In the genomic region with DNA sequence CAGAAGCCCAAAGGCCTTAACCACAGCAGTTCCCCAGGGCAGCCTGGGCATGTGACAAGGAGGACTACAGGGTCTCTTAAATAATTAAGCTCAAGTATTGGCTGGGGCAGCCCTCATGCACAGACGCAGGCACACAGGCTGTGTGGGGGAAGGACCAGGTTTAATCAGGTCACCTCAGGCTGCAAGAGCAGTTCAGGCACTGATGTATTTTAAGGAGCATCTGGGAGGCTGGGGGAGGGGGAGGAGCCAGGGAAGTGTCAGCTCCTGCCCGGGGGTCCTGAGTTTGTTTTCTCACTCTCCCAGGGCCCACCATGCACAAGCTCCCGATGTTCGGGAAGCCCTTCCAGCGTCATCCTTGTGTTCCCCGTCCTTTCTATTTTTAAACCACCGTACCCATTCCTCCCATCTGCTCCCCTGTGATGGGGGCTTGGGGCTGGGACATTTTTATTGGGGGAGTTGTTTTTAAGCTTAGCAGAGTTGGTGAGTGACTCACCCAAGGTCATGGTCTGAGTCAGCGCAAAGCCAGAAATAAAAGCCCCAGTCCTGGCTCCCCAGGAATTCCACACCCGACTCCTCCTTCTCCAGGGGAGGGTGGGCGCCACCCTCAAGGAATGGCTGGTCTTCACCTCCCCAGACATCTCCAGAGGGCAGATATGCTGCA, we compare ENCODE assay signal across 6 cellular contexts. TPM values are rescaled to one million over a fixed set of nuclear protein-coding genes. Genes with fewer than 3 reads are reported as not detected.
DNase-seq lines count a peak whose midpoint lies in the region; ATAC-seq and TF ChIP-seq lines count a peak whose summit lies in the region.
"Had no signal": no experiment of that assay in that cellular context is flagged by ENCODE, and none has a peak within 500 bp of the region (broad histone marks: within the 10 kb centered on the region; RNA-seq: fewer than 3 reads in every experiment).

No MANE protein-coding gene starts in this region.

- H3K27me3 ChIP-seq in vagina = no peaks in the 10 kb centered on the region

- ATAC-seq in GM18498 (IDR thresholded peaks at IDR 0.05; ENCODE audit: unreplicated experiment) (no peak), HG03139 (IDR thresholded peaks at IDR 0.05; ENCODE audit: unreplicated experiment) (no peak)

- peak overlapping the region; percentile 94 for H3K27ac ChIP-seq in vagina

- no peak for TF ChIP-seq CTCF in foreskin fibroblast (IDR thresholded peaks at IDR 0.05; ENCODE audit: low read depth, low read length)
- no peak for TF ChIP-seq CTCF in vagina (IDR thresholded peaks at IDR 0.05)

- DNase-seq in NCI-H82 treated with DMSO at 0.1 percent for 48 hours (lab: John Stamatoyannopoulos, UW; ENCODE audit: unreplicated experiment) = peak; percentile 43
- DNase-seq in foreskin fibroblast = peak; percentile 80 to 89
- DNase-seq in vagina (ENCODE audit: extremely low spot score in 2 of 2) = no peak

- H3K9me3 ChIP-seq in vagina = no peaks in the 10 kb centered on the region

- H3K4me3 ChIP-seq in foreskin fibroblast (ENCODE audit: low read depth in 1 of 2, low read length in 2 of 2) = peak overlapping the region; percentile 12 to 73
- H3K4me3 ChIP-seq in vagina = peak overlapping the region; percentile 54 to 64

- H3K36me3 ChIP-seq in vagina = no peaks in the 10 kb centered on the region

- peak; percentile 21 to 22 for TF ChIP-seq POLR2A in vagina (IDR thresholded peaks at IDR 0.05)

- H3K4me1 ChIP-seq in vagina = peaks cover 44% of the 10 kb centered on the region

- intact Hi-C loops in vagina (cut with DNase I) = no loop called here

RNA-seq across cellular contexts. Expression of a gene that starts 2.4 kb away (rescaled TPM):
- 29.7 TPM for total RNA-seq in vagina
- total RNA-seq: NCI-H460 had no signal

RNA-seq across cellular contexts. Expression of a gene that starts 18.9 kb away (rescaled TPM):
- 21.4 TPM for total RNA-seq in vagina

RNA-seq across cellular contexts. Expression of a gene that starts 26.5 kb away (rescaled TPM):
- total RNA-seq in vagina = 40.8 TPM

RNA-seq across cellular contexts. Expression of a gene that starts 57.7 kb away (rescaled TPM):
- total RNA-seq in vagina = 20.6 TPM

RNA-seq across cellular contexts. Expression of a gene that starts 57.9 kb away (rescaled TPM):
- 158 TPM for total RNA-seq in vagina

Comparison
In these comparisons a context has a peak if more than half of its experiments do, and no peak if none do; other contexts are left out.
1. DNase-seq: peak in NCI-H82 treated with DMSO at 0.1 percent for 48 hours (single experiment) and foreskin fibroblast (2 of 2); none in vagina (0 of 2).